9 cellular contexts compared by ENCODE assay signal in the genomic region with DNA sequence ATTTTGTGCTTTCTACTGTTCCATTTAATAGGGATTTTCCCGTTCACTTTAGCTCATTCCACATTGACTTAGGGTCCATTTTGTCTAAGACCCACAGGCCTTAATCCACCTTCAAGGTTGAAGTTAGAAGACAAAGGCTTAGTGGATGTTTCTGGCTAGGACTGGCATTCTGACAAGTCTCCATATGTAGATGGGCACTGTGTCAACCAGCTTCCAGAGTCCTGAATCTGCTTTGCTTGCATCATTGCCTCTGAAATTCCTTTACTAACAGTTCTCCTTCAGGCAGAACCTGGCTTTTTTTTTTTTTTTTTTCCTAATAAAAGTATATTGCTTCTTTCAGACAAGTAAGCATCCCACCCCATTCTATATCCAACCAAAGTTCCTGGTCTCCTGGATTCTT.
DNase-seq lines count a peak whose midpoint lies in the region; ATAC-seq, FAIRE-seq and TF ChIP-seq lines count a peak whose summit lies in the region.
"Had no signal": no experiment of that assay in that cellular context is flagged by ENCODE, and none has a peak within 500 bp of the region (broad histone marks: within the 10 kb centered on the region; RNA-seq: fewer than 3 reads in every experiment).

No MANE protein-coding gene starts in this region.

- H3K4me1 Mint-ChIP-seq in memory B cell: peaks cover 28% of the 10 kb centered on the region

- H3K4me3 ChIP-seq in AG04449 (ENCODE audit: low read depth, low read length): no peak overlapping the region

- POLR2A ChIA-PET in AG04449 (lab: Yijun Ruan, JAX): interaction anchor here (0.6 to 1.5 kb wide), 2 partner anchors 11 to 69 kb away, joined by 3 to 6 read pairs; partner anchors contain the start of gene PDCD4

- no peaks in the 10 kb centered on the region for H3K27me3 Mint-ChIP-seq in memory B cell

- ATAC-seq in memory B cell (ENCODE audit: low read depth) (no peak), HG03025 (IDR thresholded peaks at IDR 0.05; ENCODE audit: low FRiP score, unreplicated experiment) (no peak)

- no peak for TF ChIP-seq POLR2A in GM12891 (IDR thresholded peaks at IDR 0.05; ENCODE audit: low read depth, low read length)

- CTCF ChIA-PET in AG04449 (lab: Yijun Ruan, JAX): interaction anchor here (0.9 to 3.0 kb wide), 11 partner anchors 9 to 192 kb away, joined by 3 to 11 read pairs (median 3); no protein-coding TSS in a partner anchor

- H3K4me3 Mint-ChIP-seq in memory B cell: peak overlapping the region; percentile 70

- FAIRE-seq in GM12891 (lab: Jason Lieb, UNC): peak; percentile 5

- no peak for TF ChIP-seq CTCF in AG04449 (IDR thresholded peaks at IDR 0.05; ENCODE audit: insufficient read depth, low read length, missing control alignments)

- H3K9me3 Mint-ChIP-seq in memory B cell: no peaks in the 10 kb centered on the region

- H3K27ac Mint-ChIP-seq in memory B cell: peak overlapping the region; percentile 79

- no peaks in the 10 kb centered on the region for H3K36me3 Mint-ChIP-seq in memory B cell

- DNase-seq in AG04449 (ENCODE audit: low read depth, low spot score) (peak; percentile 60), GM12891 (ENCODE audit: insufficient read length, low spot score) (no peak), astrocyte of the hippocampus (ENCODE audit: low read depth, low spot score) (peak; percentile 81), memory B cell (ENCODE audit: low spot score in 2 of 2) (no peak), GM19238 (ENCODE audit: insufficient read length, low spot score) (no peak), iPS-NIHi7 (ENCODE audit: extremely low spot score) (no peak), inferior parietal cortex (ENCODE audit: extremely low spot score) (no peak)
- DNase-seq: activated CD8-positive, alpha-beta memory T cell treated with anti-CD3 and anti-CD28 coated beads, Interleukin-2, amount 50 U/mL, for 4 hours had no signal

TF ChIP-seq in GM12891, 5 proteins besides CTCF, POLR2A, EP300 and RAD21:
- TF ChIP-seq PAX5 (IDR thresholded peaks at IDR 0.05; ENCODE audit: insufficient read depth, low read length, severe bottlenecking) (no peak), TAF1 (IDR thresholded peaks at IDR 0.05; ENCODE audit: low read depth, low read length) (no peak), POLR2AphosphoS5 (IDR thresholded peaks at IDR 0.05; ENCODE audit: low read depth, low read length) (no peak), POU2F2 (IDR thresholded peaks at IDR 0.05; ENCODE audit: low read depth, low read length) (no peak), SPI1 (IDR thresholded peaks at IDR 0.05; ENCODE audit: low read depth, low read length) (no peak)

Comparison
In these comparisons a context has a peak if more than half of its experiments do, and no peak if none do; other contexts are left out.
1. DNase-seq: peak in AG04449 (single experiment) and astrocyte of the hippocampus (single experiment); none in GM12891 (single experiment), memory B cell (0 of 2), GM19238 (single experiment), iPS-NIHi7 (single experiment) and inferior parietal cortex (single experiment).